32 cellular contexts compared by ENCODE assay signal in the genomic region with DNA sequence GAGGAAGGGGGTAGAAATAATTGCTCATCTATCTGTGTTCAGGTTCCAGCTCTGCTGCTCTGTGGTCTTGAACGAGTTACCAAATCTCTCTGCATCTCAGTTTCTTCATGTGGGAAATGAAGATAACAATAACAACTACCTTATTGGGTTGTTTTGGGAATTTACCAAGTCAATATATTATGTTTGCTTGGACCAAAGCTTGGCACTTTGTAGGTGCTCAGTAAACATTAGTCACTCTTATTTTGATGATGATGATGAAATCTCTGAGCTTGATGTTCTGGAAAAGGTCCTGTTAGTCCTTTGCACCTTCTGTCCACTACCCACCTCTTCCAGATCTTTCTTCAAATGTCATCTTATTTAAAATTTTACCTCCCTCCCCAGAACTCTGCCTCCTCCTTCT. TPM values are rescaled to one million over a fixed set of nuclear protein-coding genes. Genes with fewer than 3 reads are reported as not detected.
"Had no signal": no experiment of that assay in that cellular context is flagged by ENCODE, and none has a peak within 500 bp of the region (broad histone marks: within the 10 kb centered on the region; RNA-seq: fewer than 3 reads in every experiment).

No MANE protein-coding gene starts in this region.

- H3K27me3 ChIP-seq: SJCRH30 had no signal

- H2AFZ ChIP-seq: PC-9 had no signal

- H3K36me3 ChIP-seq: SJCRH30 had no signal

- ATAC-seq: Panc1, Right ventricle myocardium inferior, SK-N-SH treated with all-trans-retinoic acid at 6 μM for 48 hours, T-cell, T-helper 17 cell had no signal

- DNase-seq: Kasumi-1, MM.1S, MV-4-11, NCI-H1092, NCI-H1105, NCI-H1417 treated with DMSO at 0.1 percent for 48 hours, NCI-H1436 treated with DMSO at 0.1 percent for 48 hours, NCI-H187 treated with DMSO at 0.1 percent for 48 hours, NCI-H2029, NCI-H2081, NCI-H2171 treated with DMSO at 0.1 percent for 48 hours, NCI-H2227 treated with DMSO at 0.1 percent for 48 hours, NCI-H510A treated with DMSO at 0.1 percent for 48 hours, NCI-H524 treated with DMSO at 0.1 percent for 48 hours, NCI-H526 treated with DMSO at 0.1 percent for 48 hours, PC-9, SHP77, SIG-M5, SJCRH30, T-cell, T-helper 17 cell had no signal

- H3K4me1 ChIP-seq: SJCRH30 had no signal

- H3K9me3 ChIP-seq: SJCRH30 had no signal

- H3K4me3 ChIP-seq: PC-9, SJCRH30, SK-N-MC had no signal

- H3K4me2 ChIP-seq: PC-9 had no signal

- H3K27ac ChIP-seq: PC-9, RWPE1, SJCRH30, SK-N-MC had no signal

- FAIRE-seq: RCC 7860 had no signal

RNA-seq across cellular contexts. Expression of a gene that starts 15.9 kb away (rescaled TPM):
- total RNA-seq: MCF 10A; OCI-LY7; PC-9; RPMI7951; SJCRH30; SK-MEL-5; T-cell; T-helper 1 cell treated with Interleukin-12 subunit alpha and Interleukin-12 subunit beta and Interleukin-4 antibody, amounts not matched to agents 30 ng/mL and 1 ng/mL, for 36 hours had no signal
